19 cellular contexts compared by ENCODE assay signal in genomic region chr4:142314686-142315085, GRCh38.
DNase-seq lines count a peak whose midpoint lies in the region; ATAC-seq and TF ChIP-seq lines count a peak whose summit lies in the region.
"Had no signal": no experiment of that assay in that cellular context is flagged by ENCODE, and none has a peak within 500 bp of the region (broad histone marks: within the 10 kb centered on the region; RNA-seq: fewer than 3 reads in every experiment).

No MANE protein-coding gene starts in this region.

- POLR2A ChIA-PET in activated CD4-positive, alpha-beta T cell treated with anti-CD3 and anti-CD28 coated beads for 36 hours (lab: Charles Lee) = no interaction called here
- POLR2A ChIA-PET in Caco-2 (lab: Charles Lee) = no interaction called here

- H3K27me3 Mint-ChIP-seq in activated CD4-positive, alpha-beta T cell treated with anti-CD3 and anti-CD28 coated beads for 36 hours = no peaks in the 10 kb centered on the region
- H3K27me3 Mint-ChIP-seq in Caco-2 (ENCODE audit: insufficient read depth, unreplicated experiment) = peaks cover 3% of the 10 kb centered on the region
- H3K27me3 Mint-ChIP-seq: activated naive CD8-positive, alpha-beta T cell treated with anti-CD3 and anti-CD28 coated beads, Interleukin-2, amount 10 ng/mL, durations not matched to agents 7 days and 5 days; stimulated activated naive CD8-positive, alpha-beta T cell treated with anti-CD3 and anti-CD28 coated beads, Interleukin-15, Interleukin-2, amounts not matched to agents 100 ng/mL and 50 ng/mL, for 24 hours had no signal

- H3K27ac Mint-ChIP-seq in activated CD4-positive, alpha-beta T cell treated with anti-CD3 and anti-CD28 coated beads for 36 hours = peak overlapping the region; percentile 61
- H3K27ac Mint-ChIP-seq in Caco-2 (ENCODE audit: unreplicated experiment) = no peak overlapping the region

- no peak for ATAC-seq in activated CD4-positive, alpha-beta T cell treated with anti-CD3 and anti-CD28 coated beads for 36 hours
- no peak for ATAC-seq in HG03520 (IDR thresholded peaks at IDR 0.05; ENCODE audit: unreplicated experiment)
- ATAC-seq: sciatic nerve had no signal

- DNase-seq in activated CD4-positive, alpha-beta T cell treated with anti-CD3 and anti-CD28 coated beads for 36 hours = no peak
- DNase-seq in activated CD4-positive, alpha-beta T cell treated with anti-CD3 and anti-CD28 coated beads, Interleukin-2, amount 50 U/mL, for 48 hours = no peak
- DNase-seq in Caco-2 (peak; percentile 55 to 64), NCI-H1105 (lab: John Stamatoyannopoulos, UW) (no peak), EL (no peak)
- DNase-seq: activated CD4-positive, CD25-positive, alpha-beta regulatory T cell treated with anti-CD3 and anti-CD28 coated beads, Interleukin-2, amount 50 U/mL, for 72 hours; activated naive CD8-positive, alpha-beta T cell treated with anti-CD3 and anti-CD28 coated beads, Interleukin-2, amount 10 ng/mL, durations not matched to agents 7 days and 5 days; brain microvascular endothelial cell; cortex of kidney; foreskin melanocyte; left ventricle myocardium inferior; stimulated activated CD4-positive, alpha-beta T cell treated with anti-CD3 and anti-CD28 coated beads, Interleukin-1b, Interleukin-23, amount 100 ng/mL, for 48 hours; T1000 had no signal

- H3K36me3 ChIP-seq in Caco-2 (ENCODE audit: control insufficient read depth, insufficient read depth, low read length) = no peaks in the 10 kb centered on the region
- H3K36me3 ChIP-seq in mucosa of rectum (ENCODE audit: control insufficient read depth in 2 of 2, insufficient read depth in 2 of 2, low read length in 2 of 2) = no peaks in the 10 kb centered on the region
- H3K36me3 ChIP-seq: brain microvascular endothelial cell, left ventricle myocardium inferior, SJSA1 had no signal

- intact Hi-C loops in activated CD4-positive, alpha-beta T cell treated with anti-CD3 and anti-CD28 coated beads for 36 hours (cut with DNase I, micrococcal nuclease) = no loop called here
- intact Hi-C loops in Caco-2 (cut with micrococcal nuclease; ENCODE audit: unreplicated experiment) = no loop called here

- no peak overlapping the region for H3K4me3 Mint-ChIP-seq in activated CD4-positive, alpha-beta T cell treated with anti-CD3 and anti-CD28 coated beads for 36 hours
- no peak overlapping the region for H3K4me3 Mint-ChIP-seq in Caco-2 (ENCODE audit: unreplicated experiment)
- H3K4me3 Mint-ChIP-seq: activated naive CD8-positive, alpha-beta T cell treated with anti-CD3 and anti-CD28 coated beads, Interleukin-2, amount 10 ng/mL, durations not matched to agents 7 days and 5 days; stimulated activated naive CD8-positive, alpha-beta T cell treated with anti-CD3 and anti-CD28 coated beads, Interleukin-15, Interleukin-2, amounts not matched to agents 100 ng/mL and 50 ng/mL, for 24 hours had no signal

- H3K36me3 Mint-ChIP-seq in activated CD4-positive, alpha-beta T cell treated with anti-CD3 and anti-CD28 coated beads for 36 hours (ENCODE audit: low read depth) = peaks cover 70% of the 10 kb centered on the region
- H3K36me3 Mint-ChIP-seq in Caco-2 (ENCODE audit: insufficient read depth, unreplicated experiment) = peaks cover 7% of the 10 kb centered on the region

- 0 out of 2 replicates have a peak, but pooled peaks cover 4% of the 10 kb centered on the region for H3K4me1 ChIP-seq in Caco-2
- H3K4me1 ChIP-seq in mucosa of rectum (ENCODE audit: control insufficient read depth in 2 of 2, insufficient read depth in 2 of 2, low read length in 2 of 2) = peaks cover 18 to 26% of the 10 kb centered on the region in 2 donors
- H3K4me1 ChIP-seq: SJSA1 had no signal

- H3K4me3 ChIP-seq in Caco-2 (ENCODE audit: low read depth, low read length) (no peak overlapping the region), mucosa of rectum (ENCODE audit: low read length in 2 of 2) (peak overlapping the region; percentile 64 to 67)
- H3K4me3 ChIP-seq: left ventricle myocardium inferior, SJSA1 had no signal

- CTCF ChIA-PET in activated CD4-positive, alpha-beta T cell treated with anti-CD3 and anti-CD28 coated beads for 36 hours (lab: Charles Lee) = interaction anchor here (1.2 kb wide), 1 partner anchor 9 kb away, joined by 3 read pairs; no protein-coding TSS in a partner anchor
- CTCF ChIA-PET in Caco-2 (lab: Charles Lee) = no interaction called here

- H3K9me3 ChIP-seq in Caco-2 (no peaks in the 10 kb centered on the region), mucosa of rectum (ENCODE audit: control insufficient read depth in 2 of 2, low read length in 2 of 2) (no peaks in the 10 kb centered on the region)
- H3K9me3 ChIP-seq: left ventricle myocardium inferior, SJSA1 had no signal

- peak overlapping the region; percentile 15 to 23 for H3K9ac ChIP-seq in mucosa of rectum (ENCODE audit: low read depth in 1 of 2, low read length in 2 of 2)

- H3K27me3 ChIP-seq in Caco-2 (replicated peaks; ENCODE audit: control insufficient read depth, insufficient read depth, low read length) (no peaks in the 10 kb centered on the region), mucosa of rectum (ENCODE audit: control insufficient read depth in 2 of 2, insufficient read depth in 2 of 2, low read length in 2 of 2) (no peaks in the 10 kb centered on the region)
- H3K27me3 ChIP-seq: brain microvascular endothelial cell, SJSA1 had no signal

- no peaks in the 10 kb centered on the region for H3K9me3 Mint-ChIP-seq in activated CD4-positive, alpha-beta T cell treated with anti-CD3 and anti-CD28 coated beads for 36 hours (ENCODE audit: low read depth)
- H3K9me3 Mint-ChIP-seq in Caco-2 (ENCODE audit: unreplicated experiment) = no peaks in the 10 kb centered on the region
- H3K9me3 Mint-ChIP-seq: stimulated activated naive CD8-positive, alpha-beta T cell treated with anti-CD3 and anti-CD28 coated beads, Interleukin-15, Interleukin-2, amounts not matched to agents 100 ng/mL and 50 ng/mL, for 24 hours had no signal

- peaks cover 69% of the 10 kb centered on the region for H3K4me1 Mint-ChIP-seq in activated CD4-positive, alpha-beta T cell treated with anti-CD3 and anti-CD28 coated beads for 36 hours
- H3K4me1 Mint-ChIP-seq in Caco-2 (ENCODE audit: low read depth, unreplicated experiment) = no peaks in the 10 kb centered on the region

- no TSS peak for BruUV-seq in Caco-2 (replicated peaks; lab: Mats Ljungman, UMichigan)

- H3K27ac ChIP-seq in VCaP = peak overlapping the region; percentile 69
- peak overlapping the region; percentile 62 to 82 for H3K27ac ChIP-seq in mucosa of rectum (ENCODE audit: low read depth in 2 of 2, low read length in 2 of 2)
- H3K27ac ChIP-seq: brain microvascular endothelial cell, SJSA1 had no signal

- TF ChIP-seq CTCF in Caco-2 (IDR thresholded peaks at IDR 0.05; ENCODE audit: insufficient read depth in 1 of 2, low read depth in 1 of 2, low read length in 1 of 2, severe bottlenecking in 1 of 2, unreplicated experiment in 1 of 2) (no peak), VCaP (conservative IDR thresholded peaks at IDR 0.05) (no peak)

Comparison
In these comparisons a context has a peak if more than half of its experiments do, and no peak if none do; other contexts are left out.
1. DNase-seq: peak in Caco-2 (2 of 2); none in activated CD4-positive, alpha-beta T cell treated with anti-CD3 and anti-CD28 coated beads for 36 hours (single experiment), activated CD4-positive, alpha-beta T cell treated with anti-CD3 and anti-CD28 coated beads, Interleukin-2, amount 50 U/mL, for 48 hours (0 of 2), NCI-H1105 (single experiment) and EL (single experiment).